Comparison of ENCODE assay signal across 15 cellular contexts in the genomic region with DNA sequence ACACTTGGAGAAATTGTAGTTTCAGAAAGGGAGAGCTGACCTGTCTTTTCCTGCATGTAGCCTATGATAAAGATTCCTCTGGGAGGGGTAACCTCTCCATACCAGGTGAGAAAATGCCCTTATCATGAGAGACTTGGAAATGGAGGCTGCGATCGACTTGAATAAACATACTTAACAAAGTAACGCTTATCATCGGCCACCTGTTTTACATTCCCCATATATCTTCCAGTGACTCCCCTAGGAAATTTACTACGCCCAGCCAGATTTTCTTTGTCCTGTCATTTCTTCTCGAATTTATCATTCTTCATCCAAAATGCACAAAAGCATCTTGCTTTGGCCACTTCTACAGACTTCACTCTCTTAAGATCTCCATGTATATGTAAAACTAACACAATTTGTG.
DNase-seq lines count a peak whose midpoint lies in the region; ATAC-seq, FAIRE-seq and TF ChIP-seq lines count a peak whose summit lies in the region.
"Had no signal": no experiment of that assay in that cellular context is flagged by ENCODE, and none has a peak within 500 bp of the region (broad histone marks: within the 10 kb centered on the region; RNA-seq: fewer than 3 reads in every experiment).

No MANE protein-coding gene starts in this region.

- no peak overlapping the region for H3K27ac Mint-ChIP-seq in natural killer cell treated with Interleukin-12 subunit alpha and Interleukin-12 subunit beta and Interleukin-15 and Interleukin-18, amount 100 ng/mL, for 72 hours
- H3K27ac Mint-ChIP-seq: CD14-positive monocyte, H9 had no signal

- H3K4me3 Mint-ChIP-seq in natural killer cell treated with Interleukin-12 subunit alpha and Interleukin-12 subunit beta and Interleukin-15 and Interleukin-18, amount 100 ng/mL, for 72 hours = no peak overlapping the region
- H3K4me3 Mint-ChIP-seq: CD14-positive monocyte, H9 had no signal

- H3K4me3 ChIP-seq in left ventricle myocardium inferior (no peak overlapping the region), endothelial cell of umbilical vein (replicated peaks in 1 of 3; ENCODE audit: insufficient read depth in 1 of 3, low read depth in 1 of 3, low read length in 3 of 3) (no peak overlapping the region), parathyroid adenoma (ENCODE audit: low read depth, low read length) (no peak overlapping the region)

- H4K20me1 ChIP-seq in endothelial cell of umbilical vein (replicated peaks; ENCODE audit: control insufficient read depth, extremely low read depth, insufficient read depth, low read length) = no peaks in the 10 kb centered on the region

- peaks cover 4% of the 10 kb centered on the region for H3K36me3 Mint-ChIP-seq in natural killer cell treated with Interleukin-12 subunit alpha and Interleukin-12 subunit beta and Interleukin-15 and Interleukin-18, amount 100 ng/mL, for 72 hours
- H3K36me3 Mint-ChIP-seq: CD14-positive monocyte had no signal

- H3K9me3 ChIP-seq in left ventricle myocardium inferior (replicated peaks) (peaks cover 3% of the 10 kb centered on the region), endothelial cell of umbilical vein (replicated peaks; ENCODE audit: control insufficient read depth, insufficient read depth, low read length) (no peaks in the 10 kb centered on the region), parathyroid adenoma (ENCODE audit: control insufficient read depth, low read length) (no peaks in the 10 kb centered on the region)

- ATAC-seq in Right ventricle myocardium inferior (no peak), GM21619 (IDR thresholded peaks at IDR 0.05; ENCODE audit: unreplicated experiment) (no peak), HG03432 (IDR thresholded peaks at IDR 0.05; ENCODE audit: unreplicated experiment) (no peak), HG03469 (IDR thresholded peaks at IDR 0.05; ENCODE audit: unreplicated experiment) (no peak)
- ATAC-seq in natural killer cell treated with Interleukin-12 subunit alpha and Interleukin-12 subunit beta and Interleukin-15 and Interleukin-18, amount 100 ng/mL, for 72 hours = no peak

- H3K9me1 ChIP-seq in endothelial cell of umbilical vein (replicated peaks; ENCODE audit: control insufficient read depth, extremely low read depth, insufficient read depth, low read length) = no peaks in the 10 kb centered on the region

- H3K9me3 Mint-ChIP-seq in natural killer cell treated with Interleukin-12 subunit alpha and Interleukin-12 subunit beta and Interleukin-15 and Interleukin-18, amount 100 ng/mL, for 72 hours = no peaks in the 10 kb centered on the region

- dilution Hi-C loops in endothelial cell of umbilical vein (cut with MboI; ENCODE audit: extremely low pct_ligation_motif_present, low sequenced_read_pairs) = no loop called here

- peak overlapping the region; percentile 76 for H3K27ac ChIP-seq in left ventricle myocardium inferior (replicated peaks)
- H3K27ac ChIP-seq in endothelial cell of umbilical vein (ENCODE audit: insufficient read depth, low read depth, low read length) = peak overlapping the region; percentile 96
- peak overlapping the region; percentile 88 for H3K27ac ChIP-seq in parathyroid adenoma

- TF ChIP-seq POLR2A in endothelial cell of umbilical vein (IDR thresholded peaks at IDR 0.05; ENCODE audit: low read depth, low read length) = no peak

- H3K4me2 ChIP-seq in endothelial cell of umbilical vein (ENCODE audit: insufficient read depth, low read length) = no peak overlapping the region
- H3K4me2 ChIP-seq in parathyroid adenoma (ENCODE audit: low read length) = no peak overlapping the region

- POLR2A ChIA-PET in endothelial cell of umbilical vein (lab: Charles Lee) = no interaction called here

- H3K9ac ChIP-seq in endothelial cell of umbilical vein (replicated peaks; ENCODE audit: extremely low read depth, insufficient read depth, low read length) = peak overlapping the region; percentile 83
- H3K9ac ChIP-seq in parathyroid adenoma = no peak overlapping the region

- peaks cover 0 to 7% of the 10 kb centered on the region in 2 donors for H3K4me1 Mint-ChIP-seq in natural killer cell treated with Interleukin-12 subunit alpha and Interleukin-12 subunit beta and Interleukin-15 and Interleukin-18, amount 100 ng/mL, for 72 hours (ENCODE audit: low read depth in 2 of 2)

- no peaks in the 10 kb centered on the region for H3K36me3 ChIP-seq in left ventricle myocardium inferior
- H3K36me3 ChIP-seq in endothelial cell of umbilical vein (ENCODE audit: control insufficient read depth in 2 of 2, extremely low read depth in 1 of 2, insufficient read depth in 2 of 2, low read length in 2 of 2) = no peaks in the 10 kb centered on the region
- H3K36me3 ChIP-seq in parathyroid adenoma (ENCODE audit: control insufficient read depth, insufficient read depth, low read length) = no peaks in the 10 kb centered on the region

- BruUV-seq in endothelial cell of umbilical vein (replicated peaks; lab: Mats Ljungman, UMichigan) = no TSS peak

- peaks cover 43% of the 10 kb centered on the region for H3K4me1 ChIP-seq in left ventricle myocardium inferior
- H3K4me1 ChIP-seq in endothelial cell of umbilical vein (ENCODE audit: control insufficient read depth, extremely low read depth, insufficient read depth, low read length) = peaks cover 69% of the 10 kb centered on the region
- H3K4me1 ChIP-seq in parathyroid adenoma = peaks cover 36% of the 10 kb centered on the region

- H3K27me3 Mint-ChIP-seq in natural killer cell treated with Interleukin-12 subunit alpha and Interleukin-12 subunit beta and Interleukin-15 and Interleukin-18, amount 100 ng/mL, for 72 hours = peaks cover 7 to 14% of the 10 kb centered on the region in 2 donors

- H2AFZ ChIP-seq in endothelial cell of umbilical vein (ENCODE audit: low read depth, low read length) = no peak overlapping the region
- H2AFZ ChIP-seq in parathyroid adenoma = no peak overlapping the region

- H3K79me2 ChIP-seq in endothelial cell of umbilical vein (ENCODE audit: control insufficient read depth, insufficient read depth, low read length) (no peaks in the 10 kb centered on the region), parathyroid adenoma (no peaks in the 10 kb centered on the region)

- TF ChIP-seq CTCF in left ventricle myocardium inferior (IDR thresholded peaks at IDR 0.05; ENCODE audit: borderline replicate concordance) (no peak), endothelial cell of umbilical vein (IDR thresholded peaks at IDR 0.05; ENCODE audit: extremely low read depth in 1 of 2, insufficient read depth in 1 of 2, low read depth in 1 of 2, low read length in 2 of 2) (no peak), parathyroid adenoma (IDR thresholded peaks at IDR 0.05) (no peak)

- no peaks in the 10 kb centered on the region for H3K27me3 ChIP-seq in left ventricle myocardium inferior (ENCODE audit: low read depth)
- H3K27me3 ChIP-seq in endothelial cell of umbilical vein (ENCODE audit: control insufficient read depth in 2 of 2, insufficient read depth in 2 of 2, low read length in 2 of 2) = no peaks in the 10 kb centered on the region
- no peaks in the 10 kb centered on the region for H3K27me3 ChIP-seq in parathyroid adenoma (ENCODE audit: control insufficient read depth, insufficient read depth, low read length)

- CTCF ChIA-PET in endothelial cell of umbilical vein (lab: Charles Lee) = interaction anchor here (0.8 to 2.3 kb wide), 5 partner anchors 14 to 90 kb away, joined by 3 to 15 read pairs (median 6); no protein-coding TSS in a partner anchor

- DNase-seq in left ventricle myocardium inferior = no peak
- DNase-seq in Right ventricle myocardium inferior (ENCODE audit: missing footprints) = no peak
- no peak for DNase-seq in endothelial cell of umbilical vein (ENCODE audit: low read depth, low spot score)
- no peak for DNase-seq in natural killer cell treated with Interleukin-12 subunit alpha and Interleukin-12 subunit beta and Interleukin-15 and Interleukin-18, amount 100 ng/mL, for 72 hours (ENCODE audit: low spot score)
- DNase-seq: H9, KG1, NCI-H1048, NCI-H345 had no signal

- intact Hi-C loops in left ventricle myocardium inferior (cut with micrococcal nuclease) (no loop called here), Right ventricle myocardium inferior (cut with DNase I) (no loop called here), endothelial cell of umbilical vein (cut with micrococcal nuclease) (loop anchor here (5.0 kb wide), 1 partner anchor 399 kb away; no protein-coding TSS in a partner anchor)

- FAIRE-seq in endothelial cell of umbilical vein (lab: Jason Lieb, UNC) = no peak
- FAIRE-seq: A204.1, HTR-8/SVneo had no signal

TF ChIP-seq in endothelial cell of umbilical vein, 7 proteins besides CTCF, POLR2A, EP300 and RAD21:
- TF ChIP-seq, protein P1, sequence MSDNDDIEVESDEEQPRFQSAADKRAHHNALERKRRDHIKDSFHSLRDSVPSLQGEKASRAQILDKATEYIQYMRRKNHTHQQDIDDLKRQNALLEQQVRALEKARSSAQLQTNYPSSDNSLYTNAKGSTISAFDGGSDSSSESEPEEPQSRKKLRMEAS (IDR thresholded peaks at IDR 0.05; ENCODE audit: insufficient read depth, insufficient read length) = no peak
- TF ChIP-seq MYC (IDR thresholded peaks at IDR 0.05; ENCODE audit: low read depth, low read length) (no peak), JUN (IDR thresholded peaks at IDR 0.05; ENCODE audit: borderline replicate concordance, insufficient read depth, insufficient read length, low read depth) (no peak), GATA2 (IDR thresholded peaks at IDR 0.05; ENCODE audit: insufficient read depth, insufficient read length, low read depth, low read length) (no peak), POLR2AphosphoS5 (IDR thresholded peaks at IDR 0.05; ENCODE audit: insufficient read depth, low read depth, low read length) (no peak), EZH2 (IDR thresholded peaks at IDR 0.05; ENCODE audit: borderline replicate concordance, low read depth, low read length, severe bottlenecking) (no peak), FOS (IDR thresholded peaks at IDR 0.05; ENCODE audit: borderline replicate concordance, insufficient read depth, low read length) (no peak)
